In the genomic region with DNA sequence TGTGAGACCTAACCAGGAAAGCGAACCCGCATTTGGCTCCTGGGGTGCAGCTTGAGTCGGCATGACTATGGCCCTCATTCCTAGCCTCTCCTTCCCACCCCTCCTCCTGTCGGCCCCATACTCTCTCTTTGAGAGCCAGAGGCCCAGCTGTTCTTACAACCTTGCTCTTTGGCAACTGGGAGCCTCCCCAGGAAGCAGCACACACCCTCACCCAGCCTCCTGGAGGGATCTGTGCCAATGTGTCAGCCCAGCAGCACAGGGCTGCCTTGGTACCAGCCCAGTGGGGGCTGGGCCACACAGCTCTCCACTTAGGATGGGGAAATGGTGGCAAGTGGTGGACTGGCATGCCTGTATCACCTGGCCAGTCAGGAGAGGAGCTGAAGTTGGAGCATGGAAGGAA, we compare ENCODE assay signal across 12 cellular contexts.
A peak's percentile ranks its signal among the peaks of the same experiment; 100 is the strongest.
DNase-seq lines count a peak whose midpoint lies in the region; ATAC-seq and TF ChIP-seq lines count a peak whose summit lies in the region.
"Had no signal": no experiment of that assay in that cellular context is flagged by ENCODE, and none has a peak within 500 bp of the region (broad histone marks: within the 10 kb centered on the region; RNA-seq: fewer than 3 reads in every experiment).

No MANE protein-coding gene starts in this region.

- ATAC-seq in GM23338 (peak; percentile 45), sciatic nerve (peak; percentile 6), GM21360 (IDR thresholded peaks at IDR 0.05; ENCODE audit: unreplicated experiment) (no peak)
- ATAC-seq: activated CD8-positive, alpha-beta T cell treated with anti-CD3 and anti-CD28 coated beads, Interleukin-2, amount 10 ng/mL, durations not matched to agents 7 days and 5 days had no signal

- H3K4me3 ChIP-seq in GM23338 (no peak overlapping the region), left ventricle myocardium inferior (peak overlapping the region; percentile 54)
- H3K4me3 ChIP-seq: SJSA1 had no signal

- no peaks in the 10 kb centered on the region for H3K9me3 ChIP-seq in left ventricle myocardium inferior (replicated peaks)
- H3K9me3 ChIP-seq: SJSA1 had no signal

- H3K36me3 Mint-ChIP-seq in GM23338 (ENCODE audit: low read depth): peaks cover 5% of the 10 kb centered on the region
- H3K36me3 Mint-ChIP-seq in brain: peaks cover 18% of the 10 kb centered on the region
- H3K36me3 Mint-ChIP-seq in activated T-helper 1 cell treated with anti-CD3 and anti-CD28 coated beads, Interleukin-12 subunit alpha, Interleukin-12 subunit beta, Interleukin-2, Interleukin-4 antibody, amounts not matched to agents 30 ng/mL and 10 ng/mL and 1 ng/mL, durations not matched to agents 14 hours and 24 hours and 36 hours (ENCODE audit: low read depth): peaks cover 48% of the 10 kb centered on the region

- H3K27ac Mint-ChIP-seq in GM23338 (peak overlapping the region; percentile 66), brain (peak overlapping the region in 4 of 5 experiments; percentile 64 to 96 (median 76))
- H3K27ac Mint-ChIP-seq in activated T-helper 1 cell treated with anti-CD3 and anti-CD28 coated beads, Interleukin-12 subunit alpha, Interleukin-12 subunit beta, Interleukin-2, Interleukin-4 antibody, amounts not matched to agents 30 ng/mL and 10 ng/mL and 1 ng/mL, durations not matched to agents 14 hours and 24 hours and 36 hours: no peak overlapping the region
- H3K27ac Mint-ChIP-seq: activated CD8-positive, alpha-beta T cell treated with anti-CD3 and anti-CD28 coated beads, Interleukin-2, amount 10 ng/mL, durations not matched to agents 7 days and 5 days; memory B cell had no signal

- H3K4me2 ChIP-seq in GM23338: no peak overlapping the region

- H2AFZ ChIP-seq in GM23338: no peak overlapping the region

- no peaks in the 10 kb centered on the region for H3F3A ChIP-seq in GM23338 (replicated peaks; ENCODE audit: low read depth)

- H3K36me3 ChIP-seq in GM23338 (ENCODE audit: insufficient read depth) (no peaks in the 10 kb centered on the region), left ventricle myocardium inferior (no peaks in the 10 kb centered on the region)
- H3K36me3 ChIP-seq: SJSA1 had no signal

- no peaks in the 10 kb centered on the region for H3K9me2 ChIP-seq in GM23338 (ENCODE audit: insufficient read depth)

- peaks cover 2% of the 10 kb centered on the region; the same call in 1 of the 2 replicates for H3K4me1 ChIP-seq in GM23338 (ENCODE audit: insufficient read depth)
- peaks cover 47% of the 10 kb centered on the region for H3K4me1 ChIP-seq in left ventricle myocardium inferior

- H3K79me2 ChIP-seq in GM23338 (replicated peaks; ENCODE audit: insufficient read depth): peaks cover 4% of the 10 kb centered on the region; the same call in 1 of the 2 replicates

- intact Hi-C loops in left ventricle myocardium inferior (cut with micrococcal nuclease): no loop called here
- intact Hi-C loops in sciatic nerve (cut with DNase I): no loop called here
- intact Hi-C loops in activated T-helper 1 cell treated with anti-CD3 and anti-CD28 coated beads, Interleukin-12 subunit alpha, Interleukin-12 subunit beta, Interleukin-2, Interleukin-4 antibody, amounts not matched to agents 30 ng/mL and 10 ng/mL and 1 ng/mL, durations not matched to agents 14 hours and 24 hours and 36 hours (cut with micrococcal nuclease): no loop called here

- no peaks in the 10 kb centered on the region for H3K27me3 ChIP-seq in GM23338 (ENCODE audit: insufficient read depth)
- H3K27me3 ChIP-seq in left ventricle myocardium inferior (ENCODE audit: low read depth): no peaks in the 10 kb centered on the region
- H3K27me3 ChIP-seq: SJSA1 had no signal

- H4K20me1 ChIP-seq in GM23338 (replicated peaks; ENCODE audit: insufficient read depth): no peaks in the 10 kb centered on the region

- H3K27me3 Mint-ChIP-seq in GM23338 (ENCODE audit: insufficient read depth, low read depth, poor library complexity): peaks cover 10% of the 10 kb centered on the region
- H3K27me3 Mint-ChIP-seq in brain: no peaks in the 10 kb centered on the region
- H3K27me3 Mint-ChIP-seq in activated T-helper 1 cell treated with anti-CD3 and anti-CD28 coated beads, Interleukin-12 subunit alpha, Interleukin-12 subunit beta, Interleukin-2, Interleukin-4 antibody, amounts not matched to agents 30 ng/mL and 10 ng/mL and 1 ng/mL, durations not matched to agents 14 hours and 24 hours and 36 hours (ENCODE audit: insufficient read depth): no peaks in the 10 kb centered on the region
- H3K27me3 Mint-ChIP-seq: CD8-positive, alpha-beta memory T cell; memory B cell had no signal

- H3K4me3 Mint-ChIP-seq in GM23338: no peak overlapping the region
- peak overlapping the region in 1 of 5 experiments; percentile 22 for H3K4me3 Mint-ChIP-seq in brain
- H3K4me3 Mint-ChIP-seq in activated T-helper 1 cell treated with anti-CD3 and anti-CD28 coated beads, Interleukin-12 subunit alpha, Interleukin-12 subunit beta, Interleukin-2, Interleukin-4 antibody, amounts not matched to agents 30 ng/mL and 10 ng/mL and 1 ng/mL, durations not matched to agents 14 hours and 24 hours and 36 hours: no peak overlapping the region
- H3K4me3 Mint-ChIP-seq: activated CD8-positive, alpha-beta T cell treated with anti-CD3 and anti-CD28 coated beads, Interleukin-2, amount 10 ng/mL, durations not matched to agents 7 days and 5 days; CD8-positive, alpha-beta memory T cell; memory B cell had no signal

- H3K9me3 Mint-ChIP-seq in GM23338 (no peaks in the 10 kb centered on the region; the same call in 2 of the 3 replicates), brain (no peaks in the 10 kb centered on the region)
- H3K9me3 Mint-ChIP-seq in activated T-helper 1 cell treated with anti-CD3 and anti-CD28 coated beads, Interleukin-12 subunit alpha, Interleukin-12 subunit beta, Interleukin-2, Interleukin-4 antibody, amounts not matched to agents 30 ng/mL and 10 ng/mL and 1 ng/mL, durations not matched to agents 14 hours and 24 hours and 36 hours: peaks cover 6% of the 10 kb centered on the region
- H3K9me3 Mint-ChIP-seq: CD8-positive, alpha-beta memory T cell; memory B cell had no signal

- no peak for TF ChIP-seq CTCF in GM23338 (conservative IDR thresholded peaks at IDR 0.05; ENCODE audit: low read depth in 2 of 2)
- TF ChIP-seq CTCF in brain (conservative IDR thresholded peaks at IDR 0.05): no peak
- no peak for TF ChIP-seq CTCF in left ventricle myocardium inferior (IDR thresholded peaks at IDR 0.05; ENCODE audit: borderline replicate concordance)

- DNase-seq in GM23338 (ENCODE audit: low spot score): no peak
- no peak for DNase-seq in left ventricle myocardium inferior
- no peak for DNase-seq in sciatic nerve (ENCODE audit: low spot score)
- DNase-seq in activated T-helper 1 cell treated with anti-CD3 and anti-CD28 coated beads, Interleukin-12 subunit alpha, Interleukin-12 subunit beta, Interleukin-2, Interleukin-4 antibody, amounts not matched to agents 30 ng/mL and 10 ng/mL and 1 ng/mL, durations not matched to agents 14 hours and 24 hours and 36 hours (ENCODE audit: low spot score): no peak
- no peak for DNase-seq in NCI-H2171 treated with DMSO at 0.1 percent for 48 hours (lab: John Stamatoyannopoulos, UW)
- DNase-seq in midbrain (lab: John Stamatoyannopoulos, UW): no peak
- DNase-seq: activated CD8-positive, alpha-beta T cell treated with anti-CD3 and anti-CD28 coated beads, Interleukin-2, amount 10 ng/mL, durations not matched to agents 7 days and 5 days; CD8-positive, alpha-beta memory T cell had no signal

- H3K27ac ChIP-seq in GM23338 (ENCODE audit: low read depth) (no peak overlapping the region), left ventricle myocardium inferior (replicated peaks) (peak overlapping the region; percentile 83)
- H3K27ac ChIP-seq: SJSA1 had no signal

- H3K4me1 Mint-ChIP-seq in GM23338 (peaks cover 16% of the 10 kb centered on the region), brain (peaks cover 37% of the 10 kb centered on the region)
- H3K4me1 Mint-ChIP-seq in activated T-helper 1 cell treated with anti-CD3 and anti-CD28 coated beads, Interleukin-12 subunit alpha, Interleukin-12 subunit beta, Interleukin-2, Interleukin-4 antibody, amounts not matched to agents 30 ng/mL and 10 ng/mL and 1 ng/mL, durations not matched to agents 14 hours and 24 hours and 36 hours (ENCODE audit: low read depth): peaks cover 58% of the 10 kb centered on the region
